1 cellular context compared by ENCODE assay signal in genomic region chr5:169229342-169229892, GRCh38.
A peak's percentile ranks its signal among the peaks of the same experiment; 100 is the strongest.
TF ChIP-seq lines count a peak whose summit lies in the region.

No MANE protein-coding gene starts in this region.

TF ChIP-seq in SK-N-SH, 30 proteins besides CTCF, POLR2A, EP300 and RAD21 (continued from another document):
- TF ChIP-seq REST (IDR thresholded peaks at IDR 0.05; ENCODE audit: low read depth, low read length), result no peak
- TF ChIP-seq USF2 (IDR thresholded peaks at IDR 0.05; ENCODE audit: borderline replicate concordance, low read depth, low read length), result no peak
- peak; percentile 34; the same call in 1 of the 2 replicates for TF ChIP-seq TEAD4 (IDR thresholded peaks at IDR 0.05; ENCODE audit: borderline replicate concordance, insufficient read depth)
- no peak for TF ChIP-seq EZH2phosphoT487 (IDR thresholded peaks at IDR 0.05; ENCODE audit: borderline replicate concordance, low read depth)
- no peak for TF ChIP-seq ELF1 (IDR thresholded peaks at IDR 0.05)
- no peak for TF ChIP-seq ZBTB33 (IDR thresholded peaks at IDR 0.05; ENCODE audit: borderline replicate concordance, low read depth)
- TF ChIP-seq MEF2A (IDR thresholded peaks at IDR 0.05; ENCODE audit: borderline replicate concordance, low read depth), result no peak
- TF ChIP-seq CHD2 (IDR thresholded peaks at IDR 0.05; ENCODE audit: low read length, partially characterized antibody), result no peak
- TF ChIP-seq YY1 (IDR thresholded peaks at IDR 0.05; ENCODE audit: low read depth), result no peak
- no peak for TF ChIP-seq MAX (IDR thresholded peaks at IDR 0.05; ENCODE audit: low read depth)
- no peak for TF ChIP-seq MXI1 (IDR thresholded peaks at IDR 0.05; ENCODE audit: low read depth, low read length)
- TF ChIP-seq TCF12 (IDR thresholded peaks at IDR 0.05), result peak; percentile 65
- TF ChIP-seq SIN3A (IDR thresholded peaks at IDR 0.05; ENCODE audit: borderline replicate concordance, low read depth, low read length), result no peak
- no peak for TF ChIP-seq GABPA (IDR thresholded peaks at IDR 0.05; ENCODE audit: low read depth)
- no peak for TF ChIP-seq POLR2AphosphoS5 (IDR thresholded peaks at IDR 0.05; ENCODE audit: low read depth, low read length)
- TF ChIP-seq FOXJ3 (CRISPR knock-in tag; IDR thresholded peaks at IDR 0.05), result no peak
- TF ChIP-seq IRF3 (IDR thresholded peaks at IDR 0.05; ENCODE audit: low read depth, low read length), result no peak
- no peak for TF ChIP-seq RFX5 (IDR thresholded peaks at IDR 0.05; ENCODE audit: low read length)
- TF ChIP-seq TAF1 (IDR thresholded peaks at IDR 0.05; ENCODE audit: borderline replicate concordance, low read depth, low read length), result no peak
TF ChIP-seq in SK-N-SH: peak in this region for 6.
